ENCODE assay signal across 26 cellular contexts in the genomic region with DNA sequence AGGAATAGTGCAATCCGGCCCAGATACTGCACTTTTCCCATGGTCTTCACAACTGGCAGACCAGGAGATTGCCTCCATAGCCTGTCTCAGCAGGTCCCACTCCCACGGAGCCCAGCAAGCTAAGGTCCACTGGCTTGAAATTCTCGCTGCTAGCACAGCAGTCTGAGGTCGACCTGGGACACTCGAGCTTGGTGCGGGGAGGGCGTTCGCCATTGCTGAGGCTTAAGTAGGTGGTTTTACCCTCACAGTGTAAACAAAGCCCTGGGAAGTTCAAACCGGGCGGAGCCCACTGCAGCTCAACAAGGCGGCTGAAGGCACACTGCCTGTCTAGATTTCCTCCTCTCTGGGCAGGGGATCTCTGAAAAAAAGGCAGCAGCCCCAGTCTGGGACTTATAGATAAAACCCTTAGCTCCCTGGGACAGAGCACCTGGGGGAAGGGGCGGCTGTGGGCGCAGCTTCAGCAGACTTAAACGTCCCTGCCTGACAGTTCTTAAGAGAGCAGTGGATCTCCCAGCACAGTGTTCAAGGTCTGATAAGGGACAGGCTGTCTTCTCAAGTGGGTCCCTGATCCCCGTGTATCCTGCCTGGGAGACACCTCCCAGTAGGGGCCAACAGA.
"Had no signal": no experiment of that assay in that cellular context is flagged by ENCODE, and none has a peak within 500 bp of the region (broad histone marks: within the 10 kb centered on the region; RNA-seq: fewer than 3 reads in every experiment).

No MANE protein-coding gene starts in this region.

- H3K4me3 Mint-ChIP-seq: activated B cell treated with CpG ODN at 0.5 μM for 24 hours; activated CD4-positive, alpha-beta T cell treated with anti-CD3 and anti-CD28 coated beads, Interleukin-2, amount 10 ng/mL, durations not matched to agents 24 days and 14 days; activated naive CD8-positive, alpha-beta T cell treated with anti-CD3 and anti-CD28 coated beads, Interleukin-2, amount 50 U/mL, for 24 hours; activated T-cell treated with anti-CD3 and anti-CD28 coated beads, Interleukin-2, amount 50 U/mL, for 4 hours; brain; central memory CD8-positive, alpha-beta T cell; T-helper 1 cell treated with Interleukin-12 subunit alpha and Interleukin-12 subunit beta and Interleukin-4 antibody, amounts not matched to agents 30 μg/mL and 1 μg/mL, for 36 hours had no signal

- H3K27ac ChIP-seq: KMS-11, SJSA1 had no signal

- H3K4me1 Mint-ChIP-seq: activated B cell treated with CpG ODN at 0.5 μM for 24 hours; activated CD4-positive, alpha-beta T cell treated with anti-CD3 and anti-CD28 coated beads, Interleukin-2, amount 10 ng/mL, durations not matched to agents 24 days and 14 days; activated naive CD8-positive, alpha-beta T cell treated with anti-CD3 and anti-CD28 coated beads, Interleukin-2, amount 50 U/mL, for 24 hours; central memory CD8-positive, alpha-beta T cell had no signal

- DNase-seq: activated B cell treated with CpG ODN at 0.5 μM for 24 hours; activated CD4-positive, alpha-beta T cell treated with anti-CD3 and anti-CD28 coated beads for 1 hour; activated CD4-positive, alpha-beta T cell treated with anti-CD3 and anti-CD28 coated beads, Interleukin-2, amount 10 ng/mL, durations not matched to agents 24 days and 14 days; activated CD4-positive, alpha-beta T cell treated with anti-CD3 and anti-CD28 coated beads, Interleukin-2, amount 50 U/mL, for 48 hours; activated effector memory CD4-positive, alpha-beta T cell treated with anti-CD3 and anti-CD28 coated beads, Interleukin-2, amount 50 U/mL, for 16 hours; activated naive CD4-positive, alpha-beta T cell treated with Interleukin-2 at 50 U/mL for 16 hours; activated naive CD8-positive, alpha-beta T cell treated with anti-CD3 and anti-CD28 coated beads, Interleukin-2, amount 50 U/mL, for 24 hours; activated T-cell treated with anti-CD3 and anti-CD28 coated beads, Interleukin-2, amount 50 U/mL, for 4 hours; amniotic stem cell; NCI-H1092; NCI-H1417; NCI-H1930; NCI-H345; NCI-H510A; NCI-H526 treated with DMSO at 0.1 percent for 48 hours; NK-92 treated with Interleukin-12 subunit alpha and Interleukin-12 subunit beta, amount 100 ng/mL, for 24 hours; OCI-M1; SHP77 had no signal

- H3K4me3 ChIP-seq: SJSA1 had no signal

- H3K27me3 ChIP-seq: SJSA1 had no signal

- H3K9me3 ChIP-seq: SJSA1 had no signal

- H3K4me2 ChIP-seq: KMS-11 had no signal

- H3K36me3 ChIP-seq: SJSA1 had no signal

- H3K27ac Mint-ChIP-seq: activated B cell treated with CpG ODN at 0.5 μM for 24 hours; activated CD4-positive, alpha-beta T cell treated with anti-CD3 and anti-CD28 coated beads, Interleukin-2, amount 10 ng/mL, durations not matched to agents 24 days and 14 days; activated naive CD4-positive, alpha-beta T cell treated with anti-CD3 and anti-CD28 coated beads, Interleukin-2, amount 50 U/mL, for 72 hours; activated naive CD8-positive, alpha-beta T cell treated with anti-CD3 and anti-CD28 coated beads, Interleukin-2, amount 50 U/mL, for 24 hours; T-helper 1 cell treated with Interleukin-12 subunit alpha and Interleukin-12 subunit beta and Interleukin-4 antibody, amounts not matched to agents 30 μg/mL and 1 μg/mL, for 36 hours had no signal

- H3K9me3 Mint-ChIP-seq: activated B cell treated with CpG ODN at 0.5 μM for 24 hours; central memory CD8-positive, alpha-beta T cell had no signal

- ATAC-seq: activated naive CD4-positive, alpha-beta T cell treated with anti-CD3 and anti-CD28 coated beads, Interleukin-2, amount 50 U/mL, for 72 hours; activated naive CD8-positive, alpha-beta T cell treated with anti-CD3 and anti-CD28 coated beads, Interleukin-2, amount 50 U/mL, for 24 hours; activated T-cell treated with anti-CD3 and anti-CD28 coated beads, Interleukin-2, amount 50 U/mL, for 4 hours; Panc1; SK-N-SH treated with all-trans-retinoic acid at 6 μM for 48 hours had no signal

- H3K4me1 ChIP-seq: SJSA1 had no signal

- H3K27me3 Mint-ChIP-seq: activated CD4-positive, alpha-beta T cell treated with anti-CD3 and anti-CD28 coated beads, Interleukin-2, amount 10 ng/mL, durations not matched to agents 24 days and 14 days; activated naive CD8-positive, alpha-beta T cell treated with anti-CD3 and anti-CD28 coated beads, Interleukin-2, amount 50 U/mL, for 24 hours had no signal

- H3K9ac ChIP-seq: KMS-11 had no signal
